Comparison of ENCODE assay signal across 8 cellular contexts in the genomic region with DNA sequence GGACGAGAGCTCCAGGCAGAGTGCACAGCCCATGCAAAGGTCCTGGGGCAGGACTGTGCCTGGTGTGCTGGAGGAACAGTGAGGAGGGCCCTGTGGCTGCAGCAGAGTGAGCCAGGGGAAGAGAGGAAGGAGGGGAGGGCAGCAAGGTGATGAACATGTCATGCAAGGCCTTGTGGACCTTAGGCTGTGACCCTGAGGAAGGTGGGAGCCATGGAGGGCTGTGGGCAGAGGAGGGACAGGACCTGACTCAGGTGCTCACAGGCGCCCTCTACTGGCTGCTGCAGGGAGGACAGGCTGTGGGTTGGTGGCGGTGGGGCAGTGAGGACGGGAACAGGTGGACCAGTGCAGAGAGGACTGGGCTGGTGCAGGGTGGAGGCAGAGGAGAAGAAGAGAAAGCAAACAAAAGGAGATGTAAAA.
DNase-seq lines count a peak whose midpoint lies in the region; ATAC-seq and TF ChIP-seq lines count a peak whose summit lies in the region.

No MANE protein-coding gene starts in this region.

- no peaks in the 10 kb centered on the region for H3K9me2 ChIP-seq in PC-3 (replicated peaks; ENCODE audit: low read length)

- no peak overlapping the region for H3K4me2 ChIP-seq in PC-3 (ENCODE audit: low read length)
- no peak overlapping the region for H3K4me2 ChIP-seq in mesendoderm (ENCODE audit: low read length)

- H3K79me2 ChIP-seq in PC-3 (ENCODE audit: low read length) = no peaks in the 10 kb centered on the region
- H3K79me2 ChIP-seq in mesendoderm (ENCODE audit: control insufficient read depth, insufficient read depth, low read length) = no peaks in the 10 kb centered on the region

- no peak overlapping the region for H2BK15ac ChIP-seq in mesendoderm (replicated peaks; ENCODE audit: low read depth)

- peaks cover 12% of the 10 kb centered on the region for H3K4me1 Mint-ChIP-seq in Calu3 (ENCODE audit: low read depth, unreplicated experiment)
- H3K4me1 Mint-ChIP-seq in activated naive CD4-positive, alpha-beta T cell treated with anti-CD3 and anti-CD28 coated beads for 36 hours (ENCODE audit: low read depth) = no peaks in the 10 kb centered on the region

- no peak overlapping the region for H3K23ac ChIP-seq in mesendoderm (ENCODE audit: low read length)

- no peak overlapping the region for H4K8ac ChIP-seq in mesendoderm (ENCODE audit: low read depth, low read length)

- no peak overlapping the region for H2BK120ac ChIP-seq in mesendoderm (ENCODE audit: low read depth, low read length)

- no peak overlapping the region for H3K18ac ChIP-seq in mesendoderm (ENCODE audit: low read length)

- no peaks in the 10 kb centered on the region for H3K79me1 ChIP-seq in mesendoderm (ENCODE audit: low read length)

- H3K27ac Mint-ChIP-seq in Calu3 (ENCODE audit: unreplicated experiment) = peak overlapping the region; percentile 16
- no peak overlapping the region for H3K27ac Mint-ChIP-seq in activated naive CD4-positive, alpha-beta T cell treated with anti-CD3 and anti-CD28 coated beads for 36 hours

- peaks cover 10% of the 10 kb centered on the region for H3K36me3 Mint-ChIP-seq in Calu3 (ENCODE audit: insufficient read depth, unreplicated experiment)
- no peaks in the 10 kb centered on the region for H3K36me3 Mint-ChIP-seq in activated naive CD4-positive, alpha-beta T cell treated with anti-CD3 and anti-CD28 coated beads for 36 hours (ENCODE audit: low read depth)

- intact Hi-C loops in Calu3 (cut with micrococcal nuclease; ENCODE audit: unreplicated experiment) = no loop called here
- intact Hi-C loops in PC-3 (cut with micrococcal nuclease) = loop anchor here (5.0 kb wide), 1 partner anchor 57 kb away; no protein-coding TSS in a partner anchor
- intact Hi-C loops in activated naive CD4-positive, alpha-beta T cell treated with anti-CD3 and anti-CD28 coated beads for 36 hours (cut with micrococcal nuclease) = no loop called here
- intact Hi-C loops in thyroid gland (cut with DNase I) = no loop called here

- no peak overlapping the region for H3K4me3 ChIP-seq in PC-3 (ENCODE audit: low read length)
- H3K4me3 ChIP-seq in mesendoderm (ENCODE audit: low read length) = no peak overlapping the region
- no peak overlapping the region for H3K4me3 ChIP-seq in thyroid gland (replicated peaks in 1 of 3)

- no CpG with 5 or more reads among the region's 4 CpGs for WGBS in mesendoderm (ENCODE audit: extremely low coverage, insufficient coverage, low lambda C conversion rate)
- WGBS in thyroid gland, 2 donors = 65 to 69% methylated on average over 4 of the region's 4 CpGs

- no peak overlapping the region for H4K5ac ChIP-seq in mesendoderm (ENCODE audit: low read length)

- peak overlapping the region; percentile 4 for H3K4me3 Mint-ChIP-seq in Calu3 (ENCODE audit: low read depth, unreplicated experiment)
- H3K4me3 Mint-ChIP-seq in activated naive CD4-positive, alpha-beta T cell treated with anti-CD3 and anti-CD28 coated beads for 36 hours = no peak overlapping the region

- H3K4ac ChIP-seq in mesendoderm (ENCODE audit: low read depth, low read length) = no peak overlapping the region

- H3K27me3 ChIP-seq in PC-3 (ENCODE audit: low read length) = no peaks in the 10 kb centered on the region
- no peaks in the 10 kb centered on the region for H3K27me3 ChIP-seq in mesendoderm (ENCODE audit: insufficient read depth, low read length, poor library complexity)
- H3K27me3 ChIP-seq in thyroid gland = no peaks in the 10 kb centered on the region

- H3F3A ChIP-seq in PC-3 (ENCODE audit: low read length, unreplicated experiment) = no peaks in the 10 kb centered on the region

- no peak for ATAC-seq in PC-3

- H2AFZ ChIP-seq in PC-3 (ENCODE audit: low read length) = no peak overlapping the region

- H3K9ac ChIP-seq in PC-3 (ENCODE audit: low read length) (no peak overlapping the region), mesendoderm (ENCODE audit: low read length) (no peak overlapping the region)

- CTCF ChIA-PET in Calu3 (lab: Charles Lee) (interaction anchor here (0.5 to 0.6 kb wide), 2 partner anchors 99 to 278 kb away, joined by 3 to 5 read pairs; no protein-coding TSS in a partner anchor), PC-3 (lab: Charles Lee) (no interaction called here)
- CTCF ChIA-PET in activated naive CD4-positive, alpha-beta T cell treated with anti-CD3 and anti-CD28 coated beads for 36 hours (lab: Charles Lee) = interaction anchor here (0.5 to 1.4 kb wide), 5 partner anchors 25 to 1949 kb away, joined by 3 to 4 read pairs (median 3); no protein-coding TSS in a partner anchor

- no peak overlapping the region for H2AK5ac ChIP-seq in mesendoderm (ENCODE audit: low read length)

- H4K20me1 ChIP-seq in PC-3 (ENCODE audit: low read length) = no peaks in the 10 kb centered on the region

- DNase-seq in Calu3 (peak; percentile 26), PC-3 (no peak), mesendoderm (peak; percentile 35), thyroid gland (peak in 1 of 2 donors; percentile 26), AG08396 (ENCODE audit: low spot score) (no peak), 8988T (no peak), epidermal melanocyte (ENCODE audit: insufficient read length, low spot score) (no peak)
- DNase-seq in activated naive CD4-positive, alpha-beta T cell treated with anti-CD3 and anti-CD28 coated beads for 36 hours = peak; percentile 72

- H3K27ac ChIP-seq in PC-3 (ENCODE audit: low read length) (no peak overlapping the region), mesendoderm (ENCODE audit: low read depth, low read length) (no peak overlapping the region), thyroid gland (no peak overlapping the region)

- H3K27me3 Mint-ChIP-seq in Calu3 (ENCODE audit: unreplicated experiment) = no peaks in the 10 kb centered on the region
- H3K27me3 Mint-ChIP-seq in activated naive CD4-positive, alpha-beta T cell treated with anti-CD3 and anti-CD28 coated beads for 36 hours (ENCODE audit: low read depth) = no peaks in the 10 kb centered on the region

- H3K4me1 ChIP-seq in PC-3 (ENCODE audit: insufficient read depth, low read length) (peaks cover 51% of the 10 kb centered on the region), mesendoderm (ENCODE audit: control insufficient read depth, low read depth, low read length) (no peaks in the 10 kb centered on the region), thyroid gland (no peaks in the 10 kb centered on the region)

- H3K9me3 Mint-ChIP-seq in Calu3 (ENCODE audit: low read depth, unreplicated experiment) = peaks cover 6% of the 10 kb centered on the region
- H3K9me3 Mint-ChIP-seq in activated naive CD4-positive, alpha-beta T cell treated with anti-CD3 and anti-CD28 coated beads for 36 hours = peaks cover 2% of the 10 kb centered on the region

- H3K36me3 ChIP-seq in PC-3 (ENCODE audit: low read depth, low read length) = no peaks in the 10 kb centered on the region
- no peaks in the 10 kb centered on the region for H3K36me3 ChIP-seq in mesendoderm (ENCODE audit: control insufficient read depth, insufficient read depth, low read length)
- H3K36me3 ChIP-seq in thyroid gland = no peaks in the 10 kb centered on the region

- BruUV-seq in Calu3 (replicated peaks; lab: Mats Ljungman, UMichigan) (no TSS peak), PC-3 (replicated peaks; lab: Mats Ljungman, UMichigan) (no TSS peak)

- H3K56ac ChIP-seq in mesendoderm (ENCODE audit: low read length) = no peak overlapping the region

- TF ChIP-seq CTCF in Calu3 (IDR thresholded peaks at IDR 0.05; ENCODE audit: unreplicated experiment) = no peak
- TF ChIP-seq CTCF in PC-3 (conservative IDR thresholded peaks at IDR 0.05; ENCODE audit: low read depth, low read length) = peak; percentile 79
- peak in 4 of 6 experiments; percentile 24 to 43 (median 32) for TF ChIP-seq CTCF in thyroid gland (IDR thresholded peaks at IDR 0.05)

- TF ChIP-seq POLR2A in thyroid gland (IDR thresholded peaks at IDR 0.05) = no peak

- POLR2A ChIA-PET in PC-3 (lab: Charles Lee; ENCODE audit: unreplicated experiment) = no interaction called here

- H3K9me3 ChIP-seq in PC-3 (ENCODE audit: low read length) (no peaks in the 10 kb centered on the region), thyroid gland (no peaks in the 10 kb centered on the region)

- H2BK5ac ChIP-seq in mesendoderm (ENCODE audit: low read length) = no peak overlapping the region

Comparison
In these comparisons a context has a peak if more than half of its experiments do, and no peak if none do; other contexts are left out.
1. DNase-seq: peak in Calu3 (single experiment), activated naive CD4-positive, alpha-beta T cell treated with anti-CD3 and anti-CD28 coated beads for 36 hours (single experiment) and mesendoderm (single experiment); none in PC-3 (single experiment), AG08396 (single experiment), 8988T (single experiment) and epidermal melanocyte (single experiment).